In genomic region chr9:5459289-5459829, GRCh38 we compare ENCODE assay signal across 11 cellular contexts. TPM values are rescaled to one million over a fixed set of nuclear protein-coding genes. Genes with fewer than 3 reads are reported as not detected.
DNase-seq lines count a peak whose midpoint lies in the region; ATAC-seq and TF ChIP-seq lines count a peak whose summit lies in the region.
"Had no signal": no experiment of that assay in that cellular context is flagged by ENCODE, and none has a peak within 500 bp of the region (broad histone marks: within the 10 kb centered on the region; RNA-seq: fewer than 3 reads in every experiment).

No MANE protein-coding gene starts in this region.

- peaks cover 54% of the 10 kb centered on the region for H3K4me1 Mint-ChIP-seq in activated naive CD4-positive, alpha-beta T cell treated with anti-CD3 and anti-CD28 coated beads, Interleukin-2, amount 50 U/mL, for 24 hours

- H3K9me3 Mint-ChIP-seq in activated naive CD4-positive, alpha-beta T cell treated with anti-CD3 and anti-CD28 coated beads, Interleukin-2, amount 50 U/mL, for 24 hours, result peaks cover 10% of the 10 kb centered on the region
- H3K9me3 Mint-ChIP-seq: CD4-positive, CD25-positive, alpha-beta regulatory T cell had no signal

- H3K9me3 ChIP-seq in upper lobe of right lung, result no peaks in the 10 kb centered on the region
- H3K9me3 ChIP-seq: right lobe of liver had no signal

- H3K27ac ChIP-seq in upper lobe of right lung, result no peak overlapping the region
- H3K27ac ChIP-seq: right lobe of liver had no signal

- H3K36me3 ChIP-seq in upper lobe of right lung, result peaks cover 29% of the 10 kb centered on the region

- peak overlapping the region; percentile 95 for H3K27ac Mint-ChIP-seq in activated naive CD4-positive, alpha-beta T cell treated with anti-CD3 and anti-CD28 coated beads, Interleukin-2, amount 50 U/mL, for 24 hours

- TF ChIP-seq CTCF in upper lobe of right lung (IDR thresholded peaks at IDR 0.05), result no peak

- H3K4me3 ChIP-seq in upper lobe of right lung, result no peak overlapping the region
- H3K4me3 ChIP-seq: right lobe of liver had no signal

- no peaks in the 10 kb centered on the region for H3K27me3 Mint-ChIP-seq in activated naive CD4-positive, alpha-beta T cell treated with anti-CD3 and anti-CD28 coated beads, Interleukin-2, amount 50 U/mL, for 24 hours
- H3K27me3 Mint-ChIP-seq: CD4-positive, CD25-positive, alpha-beta regulatory T cell had no signal

- H3K27me3 ChIP-seq in upper lobe of right lung, result no peaks in the 10 kb centered on the region
- H3K27me3 ChIP-seq: right lobe of liver had no signal

- intact Hi-C loops in upper lobe of right lung (cut with DNase I), result no loop called here
- intact Hi-C loops in cardiac septum (cut with DNase I), result no loop called here

- TF ChIP-seq POLR2A in GM18505 (IDR thresholded peaks at IDR 0.05; ENCODE audit: borderline replicate concordance, extremely low read depth, insufficient read depth, insufficient read length), result no peak

- ATAC-seq in HG03097 (IDR thresholded peaks at IDR 0.05; ENCODE audit: low FRiP score, unreplicated experiment) (peak; percentile 47), upper lobe of right lung (peak; percentile 71), GM18505 (IDR thresholded peaks at IDR 0.05; ENCODE audit: unreplicated experiment) (no peak)

- H3K4me3 Mint-ChIP-seq in activated naive CD4-positive, alpha-beta T cell treated with anti-CD3 and anti-CD28 coated beads, Interleukin-2, amount 50 U/mL, for 24 hours, result peak overlapping the region; percentile 67
- H3K4me3 Mint-ChIP-seq: CD4-positive, CD25-positive, alpha-beta regulatory T cell had no signal

- DNase-seq in stimulated activated CD4-positive, alpha-beta T cell treated with anti-CD3 and anti-CD28 coated beads, Interleukin-2, amount 100 ng/mL, for 24 hours, result peak; percentile 24 to 43
- no peak for DNase-seq in stimulated activated CD4-positive, alpha-beta T cell treated with anti-CD3 and anti-CD28 coated beads, Interleukin-4, amount 100 ng/mL, for 4 hours
- DNase-seq in upper lobe of right lung (no peak), cardiac septum (ENCODE audit: low spot score) (no peak), NCI-H748 (lab: John Stamatoyannopoulos, UW; ENCODE audit: unreplicated experiment) (no peak)
- DNase-seq: activated CD4-positive, alpha-beta T cell treated with anti-CD3 and anti-CD28 coated beads for 48 hours; right lobe of liver had no signal

- H3K4me1 ChIP-seq in upper lobe of right lung, result peaks cover 11% of the 10 kb centered on the region
- H3K4me1 ChIP-seq: right lobe of liver had no signal

- peaks cover 57% of the 10 kb centered on the region for H3K36me3 Mint-ChIP-seq in activated naive CD4-positive, alpha-beta T cell treated with anti-CD3 and anti-CD28 coated beads, Interleukin-2, amount 50 U/mL, for 24 hours

RNA-seq across cellular contexts. Expression of gene CD274, which starts 9.0 kb away (rescaled TPM):
- total RNA-seq in upper lobe of right lung (25.9 TPM), cardiac septum (17.9 TPM)

RNA-seq across cellular contexts. Expression of gene PLGRKT, which starts 21.6 kb away (rescaled TPM):
- total RNA-seq in upper lobe of right lung, result 18.0 TPM
- 28.9 TPM for total RNA-seq in cardiac septum

RNA-seq across cellular contexts. Expression of gene PDCD1LG2, which starts 51.0 kb away (rescaled TPM):
- total RNA-seq in upper lobe of right lung (6.3 TPM), cardiac septum (0.48 TPM)

Comparison
In these comparisons a context has a peak if more than half of its experiments do, and no peak if none do; other contexts are left out.
1. DNase-seq: peak in stimulated activated CD4-positive, alpha-beta T cell treated with anti-CD3 and anti-CD28 coated beads, Interleukin-2, amount 100 ng/mL, for 24 hours (2 of 2); none in stimulated activated CD4-positive, alpha-beta T cell treated with anti-CD3 and anti-CD28 coated beads, Interleukin-4, amount 100 ng/mL, for 4 hours (0 of 2), upper lobe of right lung (single experiment), cardiac septum (single experiment) and NCI-H748 (single experiment).